Comparison of ENCODE assay signal across 8 cellular contexts in the genomic region with DNA sequence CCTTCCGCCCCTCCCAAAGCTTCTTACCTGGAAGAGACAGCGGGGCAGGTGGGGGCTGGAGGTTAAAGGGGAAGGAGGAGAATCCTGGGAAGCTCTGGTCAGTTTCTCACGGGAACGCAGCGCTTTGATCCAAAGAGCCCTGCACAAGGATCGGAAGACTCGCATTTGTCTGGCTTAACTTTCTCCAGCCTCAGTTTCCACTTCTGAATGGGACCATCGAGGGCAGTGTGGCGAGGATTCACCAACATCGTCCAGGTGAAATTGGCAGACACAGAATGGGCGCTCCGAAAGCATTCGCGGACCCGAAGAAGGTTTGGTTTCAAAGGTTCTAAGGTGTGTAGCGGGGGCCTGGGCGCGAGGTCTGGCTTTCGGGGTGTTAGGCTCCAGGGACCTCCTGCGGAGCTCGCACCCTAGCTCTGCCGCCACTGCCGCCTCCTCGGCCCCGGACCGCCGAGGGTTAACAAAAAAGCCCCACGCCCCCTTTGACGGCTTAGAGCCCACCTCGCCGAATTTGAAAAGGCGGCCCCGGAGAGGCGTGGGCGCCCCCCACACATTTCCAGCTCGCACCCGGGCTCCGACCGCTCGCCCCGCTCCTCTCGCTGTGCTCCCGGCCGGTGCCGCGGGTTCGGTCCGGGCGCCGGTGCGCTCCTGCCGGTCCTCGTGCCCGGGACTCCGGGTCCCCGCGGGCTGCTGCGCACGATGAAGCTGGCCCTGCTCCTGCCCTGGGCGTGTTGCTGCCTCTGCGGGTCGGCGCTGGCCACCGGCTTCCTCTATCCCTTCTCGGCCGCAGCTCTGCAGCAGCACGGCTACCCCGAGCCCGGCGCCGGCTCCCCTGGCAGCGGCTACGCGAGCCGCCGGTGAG. TPM values are rescaled to one million over a fixed set of nuclear protein-coding genes. Genes with fewer than 3 reads are reported as not detected.
DNase-seq lines count a peak whose midpoint lies in the region; ATAC-seq and TF ChIP-seq lines count a peak whose summit lies in the region.

COL26A1 (plus strand) TSS at position 542 of the 862 bp plus-strand sequence; CDS start at position 700, 158 bp downstream.

- H3K4me3 Mint-ChIP-seq in activated naive CD8-positive, alpha-beta T cell treated with anti-CD3 and anti-CD28 coated beads for 36 hours, result peak within 1 kb of the TSS; percentile 25

- H3K4me1 Mint-ChIP-seq in activated naive CD8-positive, alpha-beta T cell treated with anti-CD3 and anti-CD28 coated beads for 36 hours, result peaks cover 5% of the 10 kb centered on the region

- H3K27ac Mint-ChIP-seq in activated naive CD8-positive, alpha-beta T cell treated with anti-CD3 and anti-CD28 coated beads for 36 hours, result no peak within 1 kb of the TSS

- BruUV-seq in A673 (replicated peaks; lab: Mats Ljungman, UMichigan), result no TSS peak

- intact Hi-C loops in A673 (cut with micrococcal nuclease; ENCODE audit: unreplicated experiment) (no loop called here), psoas muscle (cut with DNase I) (loop anchor here in 1 of 2 donors (5.0 to 10.0 kb wide), 2 partner anchors 172 to 910 kb away; no protein-coding TSS in a partner anchor)

- H3K4me3 ChIP-seq in A673 (ENCODE audit: low read depth, low read length, poor library complexity, severe bottlenecking) (peak within 1 kb of the TSS; percentile 61), HAP-1 (peak within 1 kb of the TSS; percentile 61), right atrium auricular region (peak within 1 kb of the TSS; percentile 33 to 62), psoas muscle (peak within 1 kb of the TSS; percentile 69)

- H3K9me3 ChIP-seq in A673 (ENCODE audit: low read depth, low read length, poor library complexity, severe bottlenecking) (no peaks in the 10 kb centered on the region), HAP-1 (no peaks in the 10 kb centered on the region), right atrium auricular region (no peaks in the 10 kb centered on the region), psoas muscle (no peaks in the 10 kb centered on the region)

- in situ Hi-C loops in HAP-1 (cut with MboI; ENCODE audit: low sequenced_read_pairs), result no loop called here

- 15 to 21% (median 16%) methylated on average over 59 to 76 of the region's 76 CpGs for WGBS in psoas muscle, 3 donors

- peaks cover 14% of the 10 kb centered on the region for H3K27me3 ChIP-seq in A673 (replicated peaks; ENCODE audit: insufficient read depth, low read depth, low read length, poor library complexity)
- H3K27me3 ChIP-seq in HAP-1 (ENCODE audit: low read depth), result no peaks in the 10 kb centered on the region
- H3K27me3 ChIP-seq in right atrium auricular region, result no peaks in the 10 kb centered on the region
- peaks cover 0 to 32% (median 9%) of the 10 kb centered on the region in 3 donors for H3K27me3 ChIP-seq in psoas muscle (ENCODE audit: insufficient read depth in 3 of 3, low read length in 2 of 3)

- H3K36me3 ChIP-seq in A673 (ENCODE audit: insufficient read depth, low read length, poor library complexity, severe bottlenecking), result no peaks in the 10 kb centered on the region
- H3K36me3 ChIP-seq in HAP-1 (replicated peaks), result no peaks in the 10 kb centered on the region
- H3K36me3 ChIP-seq in right atrium auricular region, result no peaks in the 10 kb centered on the region
- H3K36me3 ChIP-seq in psoas muscle (ENCODE audit: insufficient read depth in 1 of 2, low read depth in 1 of 2), result no peaks in the 10 kb centered on the region

- TF ChIP-seq CTCF in A673 (conservative IDR thresholded peaks at IDR 0.05; ENCODE audit: low read depth, low read length) (no peak), right atrium auricular region (IDR thresholded peaks at IDR 0.05) (no peak), psoas muscle (IDR thresholded peaks at IDR 0.05) (no peak)

- no peaks in the 10 kb centered on the region for H3K36me3 Mint-ChIP-seq in activated naive CD8-positive, alpha-beta T cell treated with anti-CD3 and anti-CD28 coated beads for 36 hours

- H3K4me1 ChIP-seq in A673 (ENCODE audit: insufficient read depth, low read length, poor library complexity, severe bottlenecking) (no peaks in the 10 kb centered on the region), HAP-1 (peaks cover 9% of the 10 kb centered on the region), right atrium auricular region (peaks cover 0 to 17% of the 10 kb centered on the region in 2 donors), psoas muscle (no peaks in the 10 kb centered on the region)

- peak; percentile 10 for DNase-seq in A673 (ENCODE audit: low spot score)
- peak; percentile 19 to 69 for DNase-seq in HAP-1 (ENCODE audit: low spot score in 2 of 2)
- peak; percentile 19 for DNase-seq in activated naive CD8-positive, alpha-beta T cell treated with anti-CD3 and anti-CD28 coated beads for 36 hours
- no peak for DNase-seq in right atrium auricular region (ENCODE audit: low spot score)
- DNase-seq in psoas muscle, result peak in 1 of 2 donors; percentile 17
- no peak for DNase-seq in NCI-H510A treated with DMSO at 0.1 percent for 48 hours (lab: John Stamatoyannopoulos, UW)

- H3K27me3 Mint-ChIP-seq in activated naive CD8-positive, alpha-beta T cell treated with anti-CD3 and anti-CD28 coated beads for 36 hours, result peaks cover 18% of the 10 kb centered on the region

- POLR2A ChIA-PET in A673 (lab: Charles Lee; ENCODE audit: low non-redundant PET), result interaction anchor here (0.5 kb wide), 1 partner anchor 22 kb away, joined by 3 read pairs; no protein-coding TSS in a partner anchor

- H3K9me3 Mint-ChIP-seq in activated naive CD8-positive, alpha-beta T cell treated with anti-CD3 and anti-CD28 coated beads for 36 hours, result no peaks in the 10 kb centered on the region

- CTCF ChIA-PET in A673 (lab: Charles Lee), result interaction anchor here (0.5 to 2.1 kb wide), 8 partner anchors 23 to 907 kb away, joined by 3 to 12 read pairs (median 6); no protein-coding TSS in a partner anchor

- ATAC-seq in psoas muscle (peak in 3 of 4 donors; percentile 55 to 63 (median 61)), HG03108 (IDR thresholded peaks at IDR 0.05; ENCODE audit: unreplicated experiment) (no peak), GM18909 (IDR thresholded peaks at IDR 0.05; ENCODE audit: poor library complexity, unreplicated experiment) (no peak)

- H3K27ac ChIP-seq in A673 (ENCODE audit: low read depth, low read length, poor library complexity, severe bottlenecking) (no peak within 1 kb of the TSS), right atrium auricular region (no peak within 1 kb of the TSS), psoas muscle (no peak within 1 kb of the TSS)

RNA-seq across cellular contexts. Expression of gene COL26A1, which starts in this region (rescaled TPM):
- 0.35 and 0.43 TPM in 2 replicates for total RNA-seq in A673 (2021)
- total RNA-seq in activated naive CD8-positive, alpha-beta T cell treated with anti-CD3 and anti-CD28 coated beads for 36 hours, result not detected
- total RNA-seq in right atrium auricular region, result not detected
- not detected for total RNA-seq in psoas muscle
- polyA plus RNA-seq in psoas muscle, result under 1 TPM in 1 of 3 donors, not detected in 2; 0.03 TPM

Comparison
In these comparisons a context has a peak if more than half of its experiments do, and no peak if none do; other contexts are left out.
1. Peak in DNase-seq and H3K4me3 ChIP-seq in A673; RNA of the gene not detected or under 1 TPM.
2. Peak in DNase-seq in activated naive CD8-positive, alpha-beta T cell treated with anti-CD3 and anti-CD28 coated beads for 36 hours; RNA of the gene not detected or under 1 TPM.
3. Peak in ATAC-seq and H3K4me3 ChIP-seq in psoas muscle; RNA of the gene not detected or under 1 TPM.
4. DNase-seq: peak in HAP-1 (2 of 2); none in right atrium auricular region (single experiment) and NCI-H510A treated with DMSO at 0.1 percent for 48 hours (single experiment).
5. Peak in every context shown above with its lines, with median percentiles within 50 percentile points of each other: H3K4me3 ChIP-seq.